In genomic region chr17:72117748-72118587, GRCh38 we compare ENCODE assay signal across 8 cellular contexts. TPM values are rescaled to one million over a fixed set of nuclear protein-coding genes. Genes with fewer than 3 reads are reported as not detected.
DNase-seq lines count a peak whose midpoint lies in the region; ATAC-seq, FAIRE-seq and TF ChIP-seq lines count a peak whose summit lies in the region.

No MANE protein-coding gene starts in this region.

- H3K79me2 ChIP-seq in endothelial cell of umbilical vein (ENCODE audit: control insufficient read depth, insufficient read depth, low read length), result no peaks in the 10 kb centered on the region

- no peak overlapping the region for H2AFZ ChIP-seq in endothelial cell of umbilical vein (ENCODE audit: low read depth, low read length)

- ATAC-seq in heart right ventricle (no peak), upper lobe of right lung (no peak), HG02840 (IDR thresholded peaks at IDR 0.05; ENCODE audit: low FRiP score, unreplicated experiment) (no peak)

- H3K4me3 ChIP-seq in heart right ventricle (peak overlapping the region; percentile 27 to 58 (median 42)), endothelial cell of umbilical vein (replicated peaks in 1 of 3; ENCODE audit: insufficient read depth in 1 of 3, low read depth in 1 of 3, low read length in 3 of 3) (no peak overlapping the region), muscle layer of colon (ENCODE audit: low read depth in 1 of 2, low read length in 2 of 2) (peak overlapping the region; percentile 12 to 62), upper lobe of right lung (peak overlapping the region; percentile 41)

- peaks cover 3 to 38% (median 31%) of the 10 kb centered on the region in 9 donors for H3K4me1 ChIP-seq in heart right ventricle
- no peaks in the 10 kb centered on the region for H3K4me1 ChIP-seq in endothelial cell of umbilical vein (ENCODE audit: control insufficient read depth, extremely low read depth, insufficient read depth, low read length)
- peaks cover 24% of the 10 kb centered on the region for H3K4me1 ChIP-seq in muscle layer of colon (ENCODE audit: insufficient read depth, low read length)
- peaks cover 23% of the 10 kb centered on the region for H3K4me1 ChIP-seq in upper lobe of right lung

- TF ChIP-seq CTCF in heart right ventricle (IDR thresholded peaks at IDR 0.05) (no peak), endothelial cell of umbilical vein (IDR thresholded peaks at IDR 0.05; ENCODE audit: extremely low read depth in 1 of 2, insufficient read depth in 1 of 2, low read depth in 1 of 2, low read length in 2 of 2) (no peak), upper lobe of right lung (IDR thresholded peaks at IDR 0.05) (no peak), RWPE1 (conservative IDR thresholded peaks at IDR 0.05; ENCODE audit: low read depth) (no peak)

- dilution Hi-C loops in endothelial cell of umbilical vein (cut with MboI; ENCODE audit: extremely low pct_ligation_motif_present, low sequenced_read_pairs), result no loop called here

- 2 to 3% methylated on average over 56 of the region's 56 CpGs for WGBS in heart right ventricle, 2 donors

- POLR2A ChIA-PET in endothelial cell of umbilical vein (lab: Charles Lee) (no interaction called here), RWPE1 (lab: Yijun Ruan, JAX; ENCODE audit: low non-redundant PET) (no interaction called here)

- H3K27me3 ChIP-seq in heart right ventricle (peaks cover 0 to 88% (median 67%) of the 10 kb centered on the region in 7 donors), endothelial cell of umbilical vein (ENCODE audit: control insufficient read depth in 2 of 2, insufficient read depth in 2 of 2, low read length in 2 of 2) (peaks cover 53 to 70% of the 10 kb centered on the region in 2 experiments), muscle layer of colon (ENCODE audit: control insufficient read depth in 1 of 2, insufficient read depth in 2 of 2, low read length in 2 of 2) (peaks cover 33 to 60% of the 10 kb centered on the region in 2 donors), upper lobe of right lung (peaks cover 84% of the 10 kb centered on the region)

- FAIRE-seq in endothelial cell of umbilical vein (lab: Jason Lieb, UNC), result no peak

- no peaks in the 10 kb centered on the region for H4K20me1 ChIP-seq in endothelial cell of umbilical vein (replicated peaks; ENCODE audit: control insufficient read depth, extremely low read depth, insufficient read depth, low read length)

- peak in 1 of 2 donors; percentile 28 for DNase-seq in heart right ventricle
- no peak for DNase-seq in cardiac septum (ENCODE audit: low spot score)
- no peak for DNase-seq in endothelial cell of umbilical vein (ENCODE audit: low read depth, low spot score)
- DNase-seq in upper lobe of right lung, result no peak
- no peak for DNase-seq in COLO829 (ENCODE audit: low spot score)
- no peak for DNase-seq in RWPE1 (ENCODE audit: low spot score)

- H3K9me1 ChIP-seq in endothelial cell of umbilical vein (replicated peaks; ENCODE audit: control insufficient read depth, extremely low read depth, insufficient read depth, low read length), result no peaks in the 10 kb centered on the region

- H3K36me3 ChIP-seq in heart right ventricle, result peaks cover 0 to 4% (median 0%) of the 10 kb centered on the region in 9 donors
- no peaks in the 10 kb centered on the region for H3K36me3 ChIP-seq in endothelial cell of umbilical vein (ENCODE audit: control insufficient read depth in 2 of 2, extremely low read depth in 1 of 2, insufficient read depth in 2 of 2, low read length in 2 of 2)
- no peaks in the 10 kb centered on the region for H3K36me3 ChIP-seq in muscle layer of colon (ENCODE audit: insufficient read depth, low read length)
- H3K36me3 ChIP-seq in upper lobe of right lung, result no peaks in the 10 kb centered on the region

- intact Hi-C loops in heart right ventricle (cut with DNase I), result loop anchor here in 9 of 10 donors (2.0 to 10.0 kb wide), 11 partner anchors 151 to 1483 kb away; no protein-coding TSS in a partner anchor
- intact Hi-C loops in cardiac septum (cut with DNase I), result loop anchor here (5.0 kb wide), 2 partner anchors 161 to 646 kb away; no protein-coding TSS in a partner anchor
- intact Hi-C loops in endothelial cell of umbilical vein (cut with micrococcal nuclease), result loop anchor here (1.0 kb wide), 1 partner anchor 1482 kb away; no protein-coding TSS in a partner anchor
- intact Hi-C loops in upper lobe of right lung (cut with DNase I), result no loop called here

- no TSS peak for BruUV-seq in endothelial cell of umbilical vein (replicated peaks; lab: Mats Ljungman, UMichigan)

- CTCF ChIA-PET in endothelial cell of umbilical vein (lab: Charles Lee), result no interaction called here
- CTCF ChIA-PET in RWPE1 (lab: Yijun Ruan, JAX), result interaction anchor here (0.5 to 0.7 kb wide), 3 partner anchors 10 to 744 kb away, joined by 3 to 4 read pairs (median 3); no protein-coding TSS in a partner anchor

- H3K9me3 ChIP-seq in heart right ventricle (no peaks in the 10 kb centered on the region), endothelial cell of umbilical vein (replicated peaks; ENCODE audit: control insufficient read depth, insufficient read depth, low read length) (no peaks in the 10 kb centered on the region), muscle layer of colon (ENCODE audit: low read length) (peaks cover 3% of the 10 kb centered on the region), upper lobe of right lung (no peaks in the 10 kb centered on the region)

- H3K4me2 ChIP-seq in endothelial cell of umbilical vein (ENCODE audit: insufficient read depth, low read length), result no peak overlapping the region

- H3K9ac ChIP-seq in endothelial cell of umbilical vein (replicated peaks; ENCODE audit: extremely low read depth, insufficient read depth, low read length) (no peak overlapping the region), muscle layer of colon (ENCODE audit: low read length) (no peak overlapping the region)

- no peak for TF ChIP-seq POLR2A in endothelial cell of umbilical vein (IDR thresholded peaks at IDR 0.05; ENCODE audit: low read depth, low read length)

- H3K27ac ChIP-seq in heart right ventricle (peak overlapping the region in 1 of 10 donors; percentile 90), endothelial cell of umbilical vein (ENCODE audit: insufficient read depth, low read depth, low read length) (no peak overlapping the region), muscle layer of colon (ENCODE audit: low read depth, low read length) (no peak overlapping the region), upper lobe of right lung (no peak overlapping the region), RWPE1 (no peak overlapping the region)

TF ChIP-seq in endothelial cell of umbilical vein, 7 proteins besides CTCF, POLR2A, EP300 and RAD21:
- TF ChIP-seq EZH2 (IDR thresholded peaks at IDR 0.05; ENCODE audit: borderline replicate concordance, low read depth, low read length, severe bottlenecking) (peak; percentile 22), POLR2AphosphoS5 (IDR thresholded peaks at IDR 0.05; ENCODE audit: insufficient read depth, low read depth, low read length) (no peak)

RNA-seq across cellular contexts. Expression of gene SOX9, which starts 2.9 kb away (rescaled TPM):
- total RNA-seq in heart right ventricle, result 10 to 100 TPM in 8 of 10 donors, 1 to 10 TPM in 2; 7.9 to 25.7 (median 12.8) TPM
- polyA plus RNA-seq in heart right ventricle, result 10 to 100 TPM in 1 of 2 donors, 1 to 10 TPM in 1; 5.0 to 16.1 TPM
- total RNA-seq in cardiac septum, result 24.0 TPM
- total RNA-seq in endothelial cell of umbilical vein, result not detected in 2 replicates
- not detected in 2 replicates for polyA plus RNA-seq in endothelial cell of umbilical vein
- polyA plus RNA-seq in endothelial cell of umbilical vein (2011; cell fraction: cytosol; rRNA removed), result not detected in 2 replicates
- not detected in 2 replicates for polyA plus RNA-seq in endothelial cell of umbilical vein (2011; cell fraction: nucleus; rRNA removed)
- not detected in 2 replicates for polyA plus RNA-seq in endothelial cell of umbilical vein (2012)
- polyA minus RNA-seq in endothelial cell of umbilical vein, result not detected in 2 replicates
- polyA minus RNA-seq in endothelial cell of umbilical vein (2011; cell fraction: cytosol; rRNA and poly(A)+ RNA removed), result not detected
- polyA minus RNA-seq in endothelial cell of umbilical vein (2011; cell fraction: nucleus; rRNA and poly(A)+ RNA removed), result not detected in 2 replicates
- 5.4 TPM for total RNA-seq in upper lobe of right lung

Comparison
In these comparisons a context has a peak if more than half of its experiments do, and no peak if none do; other contexts are left out.
1. H3K4me3 ChIP-seq: peak in heart right ventricle (10 of 10), muscle layer of colon (2 of 2) and upper lobe of right lung (single experiment); none in endothelial cell of umbilical vein (0 of 3).